Comparison of ENCODE assay signal across 4 cellular contexts in the genomic region with DNA sequence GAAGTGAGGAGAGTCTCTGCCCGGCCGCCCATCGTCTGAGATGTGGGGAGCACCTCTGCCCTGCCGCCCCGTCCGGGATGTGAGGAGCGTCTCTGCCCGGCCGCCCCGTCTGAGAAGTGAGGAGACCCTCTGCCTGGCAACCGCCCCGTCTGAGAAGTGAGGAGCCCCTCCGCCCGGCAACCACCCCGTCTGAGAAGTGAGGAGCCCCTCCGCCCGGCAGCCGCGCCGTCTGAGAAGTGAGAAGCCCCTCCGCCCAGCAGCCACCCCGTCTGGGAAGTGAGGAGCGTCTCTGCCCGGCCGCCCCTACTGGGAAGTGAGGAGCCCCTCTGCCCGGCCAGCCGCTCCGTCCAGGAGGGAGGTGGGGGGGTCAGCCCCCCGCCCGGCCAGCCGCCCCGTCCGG. TPM values are rescaled to one million over a fixed set of nuclear protein-coding genes. Genes with fewer than 3 reads are reported as not detected.
"Had no signal": no experiment of that assay in that cellular context is flagged by ENCODE, and none has a peak within 500 bp of the region (broad histone marks: within the 10 kb centered on the region; RNA-seq: fewer than 3 reads in every experiment).

No MANE protein-coding gene starts in this region.

RNA-seq across cellular contexts. Expression of a gene that starts 55.2 kb away (rescaled TPM):
- total RNA-seq: LHCN-M2, M059J, MCF 10A, NCI-H460 had no signal
